Comparison of ENCODE assay signal across 7 cellular contexts in the genomic region with DNA sequence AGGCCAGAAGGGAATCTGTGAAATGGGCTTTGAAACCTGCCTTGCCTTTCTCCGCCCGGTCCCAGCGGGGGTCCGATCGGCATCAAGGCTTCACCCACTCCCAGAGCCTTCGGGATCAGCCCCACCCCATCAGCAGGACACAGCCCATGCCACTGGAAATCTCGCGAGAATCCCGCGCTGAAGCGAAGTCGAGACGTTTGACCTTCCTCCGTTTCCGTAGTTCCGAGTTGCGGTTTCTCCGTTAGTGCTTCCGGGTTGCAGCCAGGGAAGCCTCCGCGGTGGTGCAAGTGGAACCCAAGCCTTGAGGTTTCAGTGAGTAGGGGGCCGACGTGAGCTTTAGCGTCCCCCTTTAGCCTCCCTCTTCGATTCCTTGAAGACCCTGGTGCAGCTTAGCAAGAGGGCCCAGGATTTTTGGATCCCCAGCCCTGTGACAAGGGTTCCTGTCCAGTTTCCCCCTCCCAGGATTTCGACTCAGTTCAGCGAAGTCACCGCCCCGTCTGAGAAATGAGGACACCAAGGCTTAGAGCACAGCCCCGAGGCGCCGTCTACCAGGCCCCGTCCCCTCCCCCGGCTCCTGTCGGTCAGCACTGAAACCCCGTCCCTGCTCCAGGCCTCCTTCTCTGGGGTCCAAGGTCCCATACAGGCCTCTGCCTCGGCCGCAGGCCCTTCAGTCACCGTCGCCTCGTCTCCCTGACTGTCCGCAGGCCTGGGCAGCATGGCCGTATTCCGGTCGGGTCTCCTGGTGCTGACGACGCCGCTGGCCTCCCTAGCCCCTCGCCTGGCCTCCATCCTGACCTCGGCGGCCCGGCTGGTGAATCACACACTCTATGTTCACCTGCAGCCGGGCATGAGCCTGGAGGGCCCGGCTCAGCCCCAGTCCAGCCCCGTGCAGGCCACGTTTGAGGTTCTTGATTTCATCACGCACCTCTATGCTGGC. TPM values are rescaled to one million over a fixed set of nuclear protein-coding genes. Genes with fewer than 3 reads are reported as not detected.
DNase-seq lines count a peak whose midpoint lies in the region; ATAC-seq and TF ChIP-seq lines count a peak whose summit lies in the region.

A gene (plus strand): TSS at position 241 of the 937 bp plus-strand sequence. CDS start 475 bp downstream, at position 716.

- H3K36me3 ChIP-seq in KOPT-K1 (ENCODE audit: insufficient read depth, low read length) (peaks cover 32% of the 10 kb centered on the region), Panc1 (ENCODE audit: control insufficient read depth, insufficient read depth, low read length) (peaks cover 7% of the 10 kb centered on the region), mucosa of descending colon (ENCODE audit: low read depth) (no peaks in the 10 kb centered on the region)

- no peak for TF ChIP-seq CTCF in Panc1 (IDR thresholded peaks at IDR 0.05)
- TF ChIP-seq CTCF in mucosa of descending colon (IDR thresholded peaks at IDR 0.05): no peak

- H3K4me3 Mint-ChIP-seq in activated T-cell treated with anti-CD3 and anti-CD28 coated beads, Interleukin-2, amount 50 U/mL, for 24 hours: peak within 1 kb of the TSS; percentile 96

- H3K27me3 Mint-ChIP-seq in activated T-cell treated with anti-CD3 and anti-CD28 coated beads, Interleukin-2, amount 50 U/mL, for 24 hours: no peaks in the 10 kb centered on the region

- TSS peak; percentile 87 for BruUV-seq in Panc1 (replicated peaks; lab: Mats Ljungman, UMichigan)

- peak; percentile 86 for DNase-seq in Panc1 (ENCODE audit: low read depth, low spot score)
- peak; percentile 93 for DNase-seq in activated T-cell treated with anti-CD3 and anti-CD28 coated beads, Interleukin-2, amount 50 U/mL, for 24 hours
- DNase-seq in erythroblast (lab: John Stamatoyannopoulos, UW): peak; percentile 96 to 97
- DNase-seq in mucosa of descending colon: peak; percentile 97
- peak; percentile 85 to 92 for DNase-seq in stimulated activated CD8-positive, alpha-beta memory T cell treated with anti-CD3 and anti-CD28 coated beads, Interleukin-2, amount 100 ng/mL, for 48 hours (ENCODE audit: low read depth in 2 of 2)

- no peaks in the 10 kb centered on the region for H3K27me3 ChIP-seq in Panc1 (ENCODE audit: control insufficient read depth, insufficient read depth, low read length)

- H3K4me3 ChIP-seq in Panc1 (ENCODE audit: low read depth in 2 of 2, low read length in 2 of 2) (peak within 1 kb of the TSS; percentile 87 to 88), mucosa of descending colon (peak within 1 kb of the TSS; percentile 71)

- POLR2A ChIA-PET in Panc1 (lab: Charles Lee): no interaction called here

- in situ Hi-C loops in Panc1 (cut with HindIII; ENCODE audit: low pct_unique_long_range_greater_than_20kb, low sequenced_read_pairs): no loop called here

- peak within 1 kb of the TSS; percentile 99 for H3K27ac Mint-ChIP-seq in activated T-cell treated with anti-CD3 and anti-CD28 coated beads, Interleukin-2, amount 50 U/mL, for 24 hours

- peaks cover 42% of the 10 kb centered on the region for H3K4me1 Mint-ChIP-seq in activated T-cell treated with anti-CD3 and anti-CD28 coated beads, Interleukin-2, amount 50 U/mL, for 24 hours (ENCODE audit: low read depth)

- no peaks in the 10 kb centered on the region for H3K9me3 ChIP-seq in KOPT-K1 (ENCODE audit: insufficient read depth, low read length, poor library complexity, severe bottlenecking)
- H3K9me3 ChIP-seq in Panc1 (ENCODE audit: control insufficient read depth, insufficient read depth, low read depth, low read length): no peaks in the 10 kb centered on the region
- H3K9me3 ChIP-seq in mucosa of descending colon: no peaks in the 10 kb centered on the region

- intact Hi-C loops in Panc1 (cut with micrococcal nuclease; ENCODE audit: unreplicated experiment): no loop called here
- intact Hi-C loops in mucosa of descending colon (cut with DNase I, micrococcal nuclease): no loop called here

- ATAC-seq in Panc1 (peak; percentile 81), mucosa of descending colon (peak; percentile 85)

- H3K9me3 Mint-ChIP-seq in activated T-cell treated with anti-CD3 and anti-CD28 coated beads, Interleukin-2, amount 50 U/mL, for 24 hours: no peaks in the 10 kb centered on the region

- peaks cover 51% of the 10 kb centered on the region for H3K36me3 Mint-ChIP-seq in activated T-cell treated with anti-CD3 and anti-CD28 coated beads, Interleukin-2, amount 50 U/mL, for 24 hours (ENCODE audit: low read depth)

- CTCF ChIA-PET in Panc1 (lab: Charles Lee): no interaction called here

- peak within 1 kb of the TSS; percentile 76 for H3K27ac ChIP-seq in KOPT-K1 (ENCODE audit: low read depth, low read length, poor library complexity, severe bottlenecking)
- peak within 1 kb of the TSS; percentile 89 for H3K27ac ChIP-seq in Panc1 (ENCODE audit: low read length)

- H3K4me1 ChIP-seq in Panc1 (ENCODE audit: control insufficient read depth, insufficient read depth, low read length): peaks cover 25% of the 10 kb centered on the region
- peaks cover 40% of the 10 kb centered on the region for H3K4me1 ChIP-seq in mucosa of descending colon (ENCODE audit: low read depth)

- peak; percentile 74 for TF ChIP-seq POLR2A in GM18526 (IDR thresholded peaks at IDR 0.05; ENCODE audit: extremely low read depth, insufficient read length)
- peak; percentile 84 for TF ChIP-seq POLR2A in erythroblast (IDR thresholded peaks at IDR 0.05; ENCODE audit: low read length)

RNA-seq across cellular contexts. Expression of the gene that starts here (rescaled TPM):
- 76.7 TPM for total RNA-seq in Panc1 (2021; ENCODE audit: unreplicated experiment)
- polyA plus RNA-seq in Panc1 (2012; ENCODE audit: insufficient read length): 71.8 TPM
- total RNA-seq in mucosa of descending colon: 10 to 100 TPM; 74.5 to 98.7 (median 87.8) TPM

Comparison
In these comparisons a context has a peak if more than half of its experiments do, and no peak if none do; other contexts are left out.
1. Peak in every context shown above with its lines: DNase-seq, ATAC-seq, H3K4me3 ChIP-seq and H3K27ac ChIP-seq.